Comparison of ENCODE assay signal across 1 cellular context in genomic region chr2:229344151-229344551, GRCh38.
TF ChIP-seq lines count a peak whose summit lies in the region.

No MANE protein-coding gene starts in this region.

TF ChIP-seq in HepG2, 621 proteins besides CTCF, POLR2A, EP300 and RAD21 (continued from another document):
- no peak for TF ChIP-seq ZBTB46 (CRISPR knock-in tag; IDR thresholded peaks at IDR 0.05; ENCODE audit: borderline replicate concordance)
- TF ChIP-seq ATF5 (CRISPR knock-in tag; IDR thresholded peaks at IDR 0.05; ENCODE audit: low read depth), result no peak
- no peak for TF ChIP-seq ZZZ3 (CRISPR knock-in tag; IDR thresholded peaks at IDR 0.05; ENCODE audit: borderline replicate concordance)
- no peak for TF ChIP-seq TCF7L2 (IDR thresholded peaks at IDR 0.05; ENCODE audit: low read depth, low read length)
- TF ChIP-seq ZNF34 (CRISPR knock-in tag; IDR thresholded peaks at IDR 0.05; ENCODE audit: borderline replicate concordance), result no peak
- no peak for TF ChIP-seq TARDBP (CRISPR knock-in tag; IDR thresholded peaks at IDR 0.05)
TF ChIP-seq in HepG2: peak in this region for 0.
